ENCODE assay signal across 30 cellular contexts in genomic region chr13:95955719-95956118, GRCh38.
"Had no signal": no experiment of that assay in that cellular context is flagged by ENCODE, and none has a peak within 500 bp of the region (broad histone marks: within the 10 kb centered on the region; RNA-seq: fewer than 3 reads in every experiment).

No MANE protein-coding gene starts in this region.

- H2AFZ ChIP-seq: neural progenitor cell had no signal

- H3K9ac ChIP-seq: neural progenitor cell had no signal

- H3K27ac ChIP-seq: left lung, lower lobe of right lung, neural progenitor cell, neutrophil, ovary, right atrium auricular region, skin epidermis, stomach, testis, thyroid gland, transverse colon, upper lobe of left lung, vagina had no signal

- H3K4me1 Mint-ChIP-seq: naive B cell; natural killer cell; nephron progenitor cell; neural progenitor cell; stimulated activated naive B cell treated with anti-CD40 and anti-IgM and Interleukin-4, amounts not matched to agents 10 μg/mL and 1 μg/mL and 100 μg/mL, for 72 hours had no signal

- H3K27ac Mint-ChIP-seq: naive B cell; natural killer cell; nephron progenitor cell; neural progenitor cell; progenitor cell of endocrine pancreas; stimulated activated naive B cell treated with anti-CD40 and anti-IgM and Interleukin-4, amounts not matched to agents 10 μg/mL and 1 μg/mL and 100 μg/mL, for 72 hours had no signal

- H3K4me2 ChIP-seq: neural progenitor cell had no signal

- H3K27me3 ChIP-seq: left lung, neural progenitor cell, neutrophil, ovary, right atrium auricular region, stomach, testis, thyroid gland, transverse colon, upper lobe of left lung, vagina had no signal

- ATAC-seq: left colon; left lung; lower lobe of right lung; natural killer cell; sciatic nerve; stimulated activated naive B cell treated with anti-CD40 and anti-IgM and Interleukin-4, amounts not matched to agents 10 μg/mL and 1 μg/mL and 100 μg/mL, for 72 hours; stimulated activated naive CD8-positive, alpha-beta T cell treated with anti-CD3 and anti-CD28 coated beads, Interleukin-15, Interleukin-2, amounts not matched to agents 100 U/mL and 50 U/mL, for 24 hours had no signal

- H3K4me1 ChIP-seq: left lung, lower lobe of right lung, right atrium auricular region, testis, transverse colon, upper lobe of left lung, vagina had no signal

- H3K36me3 ChIP-seq: lower lobe of right lung, neutrophil, ovary, right atrium auricular region, thyroid gland, transverse colon had no signal

- H3K4me3 ChIP-seq: left lung, lower lobe of right lung, neural progenitor cell, ovary, right atrium auricular region, skin epidermis, stomach, testis, thyroid gland, transverse colon, upper lobe of left lung, vagina had no signal

- FAIRE-seq: kidney had no signal

- H3K9me3 ChIP-seq: ovary, testis, thyroid gland, vagina had no signal

- H3K27me3 Mint-ChIP-seq: naive B cell; progenitor cell of endocrine pancreas; stimulated activated naive B cell treated with anti-CD40 and anti-IgM and Interleukin-4, amounts not matched to agents 10 μg/mL and 1 μg/mL and 100 μg/mL, for 72 hours had no signal

- H3K36me3 Mint-ChIP-seq: naive B cell had no signal

- H3K4me3 Mint-ChIP-seq: naive B cell; natural killer cell; nephron progenitor cell; neural progenitor cell; stimulated activated naive B cell treated with anti-CD40 and anti-IgM and Interleukin-4, amounts not matched to agents 10 μg/mL and 1 μg/mL and 100 μg/mL, for 72 hours had no signal

- DNase-seq: hippocampal formation; kidney; left colon; left lung; lower lobe of right lung; mammary epithelial cell; mesenchymal stem cell; naive B cell; natural killer cell; nephron progenitor cell; occipital lobe; ovary; stimulated activated CD4-positive, alpha-beta T cell treated with anti-CD3 and anti-CD28 coated beads, Interleukin-12 subunit alpha, Interleukin-12 subunit beta, amount 100 ng/mL, for 4 hours; stimulated activated CD4-positive, alpha-beta T cell treated with anti-CD3 and anti-CD28 coated beads, Interleukin-15, amount 100 ng/mL, for 24 hours; stimulated activated CD4-positive, alpha-beta T cell treated with anti-CD3 and anti-CD28 coated beads, Interleukin-2, amount 100 ng/mL, for 24 hours; stimulated activated CD4-positive, alpha-beta T cell treated with anti-CD3 and anti-CD28 coated beads, Interleukin-4, amount 100 ng/mL, for 1 hour; stimulated activated naive B cell treated with anti-CD40 and anti-IgM and Interleukin-4, amounts not matched to agents 10 μg/mL and 1 μg/mL and 100 μg/mL, for 72 hours; stimulated activated naive CD8-positive, alpha-beta T cell treated with anti-CD3 and anti-CD28 coated beads, Interleukin-15, Interleukin-2, amounts not matched to agents 100 U/mL and 50 U/mL, for 24 hours; stomach; testis; thyroid gland; transverse colon; upper lobe of left lung had no signal
